In genomic region chr4:70713453-70714026, GRCh38 we compare ENCODE assay signal across 11 cellular contexts. TPM values are rescaled to one million over a fixed set of nuclear protein-coding genes. Genes with fewer than 3 reads are reported as not detected.
DNase-seq lines count a peak whose midpoint lies in the region; ATAC-seq and TF ChIP-seq lines count a peak whose summit lies in the region.
"Had no signal": no experiment of that assay in that cellular context is flagged by ENCODE, and none has a peak within 500 bp of the region (broad histone marks: within the 10 kb centered on the region; RNA-seq: fewer than 3 reads in every experiment).

No MANE protein-coding gene starts in this region.

- TF ChIP-seq CTCF in WTC11 (IDR thresholded peaks at IDR 0.05) (no peak), suprapubic skin (IDR thresholded peaks at IDR 0.05) (no peak), foreskin fibroblast (IDR thresholded peaks at IDR 0.05; ENCODE audit: low read depth, low read length) (no peak)

- POLR2A ChIA-PET in WTC11 (lab: Charles Lee) = no interaction called here

- H2BK120ac ChIP-seq in neuronal stem cell (ENCODE audit: low read depth, low read length) = no peak overlapping the region

- ATAC-seq in activated T-cell treated with anti-CD3 and anti-CD28 coated beads, Interleukin-2, amount 50 U/mL, for 72 hours (replicated peaks in 1 of 2) = peak; percentile 7 to 31
- ATAC-seq in HG03097 (IDR thresholded peaks at IDR 0.05; ENCODE audit: low FRiP score, unreplicated experiment) (peak; percentile 38), WTC11 (no peak; the same call in none of the 2 replicates)

- H3K18ac ChIP-seq in neuronal stem cell (ENCODE audit: low read length) = no peak overlapping the region

- H3K36me3 Mint-ChIP-seq in activated T-cell treated with anti-CD3 and anti-CD28 coated beads, Interleukin-2, amount 50 U/mL, for 72 hours (ENCODE audit: insufficient read depth in 2 of 2) = no peaks in the 10 kb centered on the region
- no peaks in the 10 kb centered on the region for H3K36me3 Mint-ChIP-seq in WTC11
- H3K36me3 Mint-ChIP-seq: T-cell had no signal

- H3K4me1 ChIP-seq in suprapubic skin = peaks cover 45% of the 10 kb centered on the region
- peaks cover 9 to 10% of the 10 kb centered on the region in 2 donors for H3K4me1 ChIP-seq in neuronal stem cell (ENCODE audit: control insufficient read depth in 2 of 2, insufficient read depth in 1 of 2, low read depth in 1 of 2, low read length in 2 of 2)

- peak overlapping the region; percentile 44 for H3K27ac Mint-ChIP-seq in activated T-cell treated with anti-CD3 and anti-CD28 coated beads, Interleukin-2, amount 50 U/mL, for 72 hours
- peak overlapping the region; percentile 39 for H3K27ac Mint-ChIP-seq in WTC11
- H3K27ac Mint-ChIP-seq: T-cell had no signal

- H3K9me3 ChIP-seq in suprapubic skin (no peaks in the 10 kb centered on the region), neuronal stem cell (replicated peaks in 1 of 2; ENCODE audit: control insufficient read depth in 2 of 2, insufficient read depth in 1 of 2, low read depth in 1 of 2, low read length in 2 of 2) (no peaks in the 10 kb centered on the region)

- H3K27me3 ChIP-seq in suprapubic skin = no peaks in the 10 kb centered on the region
- no peaks in the 10 kb centered on the region for H3K27me3 ChIP-seq in neuronal stem cell (ENCODE audit: control insufficient read depth in 3 of 3, insufficient read depth in 3 of 3, low read depth in 1 of 3, low read length in 3 of 3)

- H3K4me1 Mint-ChIP-seq in activated T-cell treated with anti-CD3 and anti-CD28 coated beads, Interleukin-2, amount 50 U/mL, for 72 hours (ENCODE audit: low read depth) = peaks cover 49% of the 10 kb centered on the region
- peaks cover 42% of the 10 kb centered on the region for H3K4me1 Mint-ChIP-seq in WTC11

- TF ChIP-seq EP300 in suprapubic skin (IDR thresholded peaks at IDR 0.05) = no peak

- no peak overlapping the region for H3K4me2 ChIP-seq in neuronal stem cell (ENCODE audit: insufficient read depth, low read length, poor library complexity, severe bottlenecking)

- no peak overlapping the region for H4K91ac ChIP-seq in neuronal stem cell (ENCODE audit: low read depth, low read length, poor library complexity)

- H3K9ac ChIP-seq in neuronal stem cell (ENCODE audit: low read depth, low read length, poor library complexity) = no peak overlapping the region

- DNase-seq in activated T-cell treated with anti-CD3 and anti-CD28 coated beads, Interleukin-2, amount 50 U/mL, for 72 hours = no peak
- DNase-seq in activated T-cell treated with anti-CD3 and anti-CD28 coated beads for 4 hours = no peak
- DNase-seq in WTC11 (ENCODE audit: low spot score) = no peak
- no peak for DNase-seq in suprapubic skin (ENCODE audit: low spot score in 2 of 2)
- no peak for DNase-seq in neuronal stem cell (ENCODE audit: low spot score)
- no peak for DNase-seq in foreskin fibroblast
- DNase-seq in SW480 (ENCODE audit: low spot score) = no peak
- DNase-seq: T-cell had no signal

- H3K14ac ChIP-seq in neuronal stem cell (ENCODE audit: low read length) = no peak overlapping the region

- TF ChIP-seq POLR2A in suprapubic skin (IDR thresholded peaks at IDR 0.05) = no peak

- peaks cover 5% of the 10 kb centered on the region for H3K79me1 ChIP-seq in neuronal stem cell (ENCODE audit: low read depth, low read length)

- peak overlapping the region; percentile 65 for H3K27ac ChIP-seq in suprapubic skin
- H3K27ac ChIP-seq in neuronal stem cell (replicated peaks; ENCODE audit: low read length) = no peak overlapping the region
- H3K27ac ChIP-seq: HL-60 had no signal

- WGBS in suprapubic skin = 54% methylated on average over 6 of the region's 6 CpGs
- WGBS in neuronal stem cell (ENCODE audit: extremely low coverage in 2 of 2, insufficient read length in 2 of 2, insufficient replicate concordance in 1 of 2), 2 donors = no CpG with 5 or more reads among the region's 6 CpGs

- no peaks in the 10 kb centered on the region for H3K9me3 Mint-ChIP-seq in activated T-cell treated with anti-CD3 and anti-CD28 coated beads, Interleukin-2, amount 50 U/mL, for 72 hours
- H3K9me3 Mint-ChIP-seq in WTC11 = no peaks in the 10 kb centered on the region
- H3K9me3 Mint-ChIP-seq: T-cell had no signal

- H3K4ac ChIP-seq in neuronal stem cell (ENCODE audit: low read length) = no peak overlapping the region

- H3K36me3 ChIP-seq in suprapubic skin (no peaks in the 10 kb centered on the region), neuronal stem cell (replicated peaks in 1 of 2; ENCODE audit: control insufficient read depth in 2 of 2, insufficient read depth in 2 of 2, low read length in 2 of 2) (no peaks in the 10 kb centered on the region)

- H2AK5ac ChIP-seq in neuronal stem cell (ENCODE audit: low read depth, low read length) = no peak overlapping the region

- no peak overlapping the region for H3K23ac ChIP-seq in neuronal stem cell (ENCODE audit: low read depth, low read length, poor library complexity)

- peak overlapping the region; percentile 7 for H3K4me3 ChIP-seq in suprapubic skin
- no peak overlapping the region for H3K4me3 ChIP-seq in neuronal stem cell (ENCODE audit: low read length in 2 of 2)
- no peak overlapping the region for H3K4me3 ChIP-seq in foreskin fibroblast (ENCODE audit: low read depth in 1 of 2, low read length in 2 of 2)
- H3K4me3 ChIP-seq: lung had no signal

- H2BK12ac ChIP-seq in neuronal stem cell (ENCODE audit: low read length) = no peak overlapping the region

- no peak overlapping the region for H2BK15ac ChIP-seq in neuronal stem cell (ENCODE audit: low read length)

- H3K4me3 Mint-ChIP-seq in activated T-cell treated with anti-CD3 and anti-CD28 coated beads, Interleukin-2, amount 50 U/mL, for 72 hours = peak overlapping the region; percentile 16 to 69
- H3K4me3 Mint-ChIP-seq in WTC11 = no peak overlapping the region
- H3K4me3 Mint-ChIP-seq: T-cell had no signal

- H2AFZ ChIP-seq in neuronal stem cell (ENCODE audit: low read length) = no peak overlapping the region

- H4K8ac ChIP-seq in neuronal stem cell (ENCODE audit: low read depth, low read length) = no peak overlapping the region

- CTCF ChIA-PET in WTC11 (lab: Charles Lee) = interaction anchor here (0.6 to 2.5 kb wide), 3 partner anchors 9 to 22 kb away, joined by 3 to 9 read pairs (median 3); no protein-coding TSS in a partner anchor

- no peak overlapping the region for H2BK5ac ChIP-seq in neuronal stem cell (ENCODE audit: low read length)

- H3K27me3 Mint-ChIP-seq in activated T-cell treated with anti-CD3 and anti-CD28 coated beads, Interleukin-2, amount 50 U/mL, for 72 hours (ENCODE audit: low read depth) = no peaks in the 10 kb centered on the region
- no peaks in the 10 kb centered on the region for H3K27me3 Mint-ChIP-seq in WTC11 (ENCODE audit: low read depth)
- H3K27me3 Mint-ChIP-seq: T-cell had no signal

TF ChIP-seq in WTC11, 78 proteins besides CTCF, POLR2A, EP300 and RAD21 (continues in another document):
- TF ChIP-seq GABPB1 (CRISPR knock-in tag; IDR thresholded peaks at IDR 0.05) (no peak), ETV6 (CRISPR knock-in tag; IDR thresholded peaks at IDR 0.05) (no peak), MLX (CRISPR knock-in tag; IDR thresholded peaks at IDR 0.05) (no peak), MYBL2 (CRISPR knock-in tag; IDR thresholded peaks at IDR 0.05) (no peak), NFATC4 (CRISPR knock-in tag; IDR thresholded peaks at IDR 0.05) (no peak), TCF7 (CRISPR knock-in tag; IDR thresholded peaks at IDR 0.05; ENCODE audit: low read depth) (no peak), USF1 (CRISPR knock-in tag; IDR thresholded peaks at IDR 0.05) (no peak), ZNF219 (CRISPR knock-in tag; IDR thresholded peaks at IDR 0.05; ENCODE audit: borderline replicate concordance) (no peak), ZNF138 (CRISPR knock-in tag; conservative IDR thresholded peaks at IDR 0.05) (no peak), ZBTB21 (CRISPR knock-in tag; IDR thresholded peaks at IDR 0.05; ENCODE audit: borderline replicate concordance) (no peak), ZNF317 (CRISPR knock-in tag; IDR thresholded peaks at IDR 0.05; ENCODE audit: borderline replicate concordance, low read depth) (no peak), EMX1 (CRISPR knock-in tag; IDR thresholded peaks at IDR 0.05) (no peak), ATF1 (CRISPR knock-in tag; IDR thresholded peaks at IDR 0.05) (no peak), FOXP1 (CRISPR knock-in tag; IDR thresholded peaks at IDR 0.05; ENCODE audit: borderline replicate concordance) (no peak)

RNA-seq across cellular contexts. Expression of gene RUFY3, which starts 8.2 kb away (rescaled TPM):
- 10 to 100 TPM; 27.6 to 30.2 TPM for total RNA-seq in activated T-cell treated with anti-CD3 and anti-CD28 coated beads, Interleukin-2, amount 50 U/mL, for 72 hours
- 49.0 to 52.3 TPM (median 51.4 TPM) in 3 replicates for total RNA-seq in WTC11 (2021)
- total RNA-seq in suprapubic skin = 100 to 1,000 TPM in 1 of 4 donors, 10 to 100 TPM in 3; 53.2 to 155 (median 68.1) TPM
- 42.1 TPM for polyA plus RNA-seq in neuronal stem cell (2013, experiment 1 of 2)
- polyA plus RNA-seq in neuronal stem cell (2013, experiment 2 of 2) = 41.9 TPM

RNA-seq across cellular contexts. Expression of gene UTP3, which starts 25.2 kb away (rescaled TPM):
- 10 to 100 TPM; 24.3 to 26.0 TPM for total RNA-seq in activated T-cell treated with anti-CD3 and anti-CD28 coated beads, Interleukin-2, amount 50 U/mL, for 72 hours
- 39.1 to 45.5 TPM (median 39.5 TPM) in 3 replicates for total RNA-seq in WTC11 (2021)
- 10 to 100 TPM; 19.2 to 27.6 (median 22.6) TPM for total RNA-seq in suprapubic skin
- polyA plus RNA-seq in neuronal stem cell (2013, experiment 1 of 2) = 29.3 TPM
- 29.9 TPM for polyA plus RNA-seq in neuronal stem cell (2013, experiment 2 of 2)

RNA-seq across cellular contexts. Expression of gene JCHAIN, which starts 47.2 kb away (rescaled TPM):
- under 1 TPM in 1 of 2 donors, not detected in 1; 0.49 TPM for total RNA-seq in activated T-cell treated with anti-CD3 and anti-CD28 coated beads, Interleukin-2, amount 50 U/mL, for 72 hours
- 0.32 to 0.71 TPM (median 0.68 TPM) in 3 replicates for total RNA-seq in WTC11 (2021)
- total RNA-seq in suprapubic skin = 1 to 10 TPM in 2 of 4 donors, under 1 TPM in 1, not detected in 1; 0.68 to 8.4 (median 1.4) TPM
- 0.03 TPM for polyA plus RNA-seq in neuronal stem cell (2013, experiment 1 of 2)
- not detected for polyA plus RNA-seq in neuronal stem cell (2013, experiment 2 of 2)
